ENCODE assay signal across 14 cellular contexts in genomic region chr10:77872151-77872946, GRCh38. TPM values are rescaled to one million over a fixed set of nuclear protein-coding genes. Genes with fewer than 3 reads are reported as not detected.
DNase-seq lines count a peak whose midpoint lies in the region; ATAC-seq and TF ChIP-seq lines count a peak whose summit lies in the region.
"Had no signal": no experiment of that assay in that cellular context is flagged by ENCODE, and none has a peak within 500 bp of the region (broad histone marks: within the 10 kb centered on the region; RNA-seq: fewer than 3 reads in every experiment).

No MANE protein-coding gene starts in this region.

- H3K4me3 Mint-ChIP-seq in chondrocyte (ENCODE audit: unreplicated experiment): no peak overlapping the region
- no peak overlapping the region for H3K4me3 Mint-ChIP-seq in stimulated activated naive B cell treated with anti-CD40 and anti-IgM and Interleukin-4, amounts not matched to agents 10 μg/mL and 1 μg/mL and 100 μg/mL, for 72 hours
- H3K4me3 Mint-ChIP-seq in stimulated activated naive CD8-positive, alpha-beta T cell treated with anti-CD3 and anti-CD28 coated beads, Interleukin-15, amount 100 ng/mL, for 72 hours: no peak overlapping the region
- H3K4me3 Mint-ChIP-seq: activated CD8-positive, alpha-beta memory T cell treated with anti-CD3 and anti-CD28 coated beads, Interleukin-2, amount 10 ng/mL, durations not matched to agents 7 days and 5 days; HFFc6 had no signal

- no peaks in the 10 kb centered on the region for H3K9me3 ChIP-seq in MG63
- H3K9me3 ChIP-seq: tibial artery had no signal

- H3K9me3 Mint-ChIP-seq in chondrocyte (ENCODE audit: low read depth): no peaks in the 10 kb centered on the region
- peaks cover 0 to 4% of the 10 kb centered on the region in 2 donors for H3K9me3 Mint-ChIP-seq in stimulated activated naive B cell treated with anti-CD40 and anti-IgM and Interleukin-4, amounts not matched to agents 10 μg/mL and 1 μg/mL and 100 μg/mL, for 72 hours
- no peaks in the 10 kb centered on the region for H3K9me3 Mint-ChIP-seq in stimulated activated naive CD8-positive, alpha-beta T cell treated with anti-CD3 and anti-CD28 coated beads, Interleukin-15, amount 100 ng/mL, for 72 hours
- H3K9me3 Mint-ChIP-seq: HFFc6 had no signal

- TF ChIP-seq CTCF in chondrocyte (IDR thresholded peaks at IDR 0.05): no peak

- H3K4me3 ChIP-seq in MG63: no peak overlapping the region
- H3K4me3 ChIP-seq: tibial artery had no signal

- H3K27me3 ChIP-seq in MG63: no peaks in the 10 kb centered on the region
- H3K27me3 ChIP-seq: tibial artery had no signal

- ATAC-seq in stimulated activated naive B cell treated with anti-CD40 and anti-IgM and Interleukin-4, amounts not matched to agents 10 μg/mL and 1 μg/mL and 100 μg/mL, for 72 hours (replicated peaks): no peak
- ATAC-seq in stimulated activated naive CD8-positive, alpha-beta T cell treated with anti-CD3 and anti-CD28 coated beads, Interleukin-15, amount 100 ng/mL, for 72 hours: no peak
- ATAC-seq in HG03457 (IDR thresholded peaks at IDR 0.05; ENCODE audit: unreplicated experiment): no peak
- no peak for ATAC-seq in HG03378 (IDR thresholded peaks at IDR 0.05; ENCODE audit: unreplicated experiment)
- ATAC-seq: activated CD8-positive, alpha-beta memory T cell treated with anti-CD3 and anti-CD28 coated beads, Interleukin-2, amount 10 ng/mL, durations not matched to agents 7 days and 5 days; left colon had no signal

- DNase-seq in MG63 (peak; percentile 75), chondrocyte (ENCODE audit: low spot score) (no peak), medulla oblongata (ENCODE audit: extremely low spot score) (peak; percentile 95), GM19240 (ENCODE audit: insufficient read length, low spot score) (no peak)
- DNase-seq in stimulated activated naive B cell treated with anti-CD40 and anti-IgM and Interleukin-4, amounts not matched to agents 10 μg/mL and 1 μg/mL and 100 μg/mL, for 72 hours: no peak
- no peak for DNase-seq in stimulated activated naive CD8-positive, alpha-beta T cell treated with anti-CD3 and anti-CD28 coated beads, Interleukin-15, amount 100 ng/mL, for 72 hours
- DNase-seq: activated CD8-positive, alpha-beta memory T cell treated with anti-CD3 and anti-CD28 coated beads, Interleukin-2, amount 10 ng/mL, durations not matched to agents 7 days and 5 days; HFFc6; NCI-H2029; SW 1271; tibial artery had no signal

- no peaks in the 10 kb centered on the region for H3K27me3 Mint-ChIP-seq in chondrocyte (ENCODE audit: low read depth)
- no peaks in the 10 kb centered on the region for H3K27me3 Mint-ChIP-seq in stimulated activated naive B cell treated with anti-CD40 and anti-IgM and Interleukin-4, amounts not matched to agents 10 μg/mL and 1 μg/mL and 100 μg/mL, for 72 hours
- H3K27me3 Mint-ChIP-seq in stimulated activated naive CD8-positive, alpha-beta T cell treated with anti-CD3 and anti-CD28 coated beads, Interleukin-15, amount 100 ng/mL, for 72 hours: no peaks in the 10 kb centered on the region

- H3K4me1 Mint-ChIP-seq in chondrocyte (ENCODE audit: low read depth): peaks cover 45% of the 10 kb centered on the region
- H3K4me1 Mint-ChIP-seq in stimulated activated naive B cell treated with anti-CD40 and anti-IgM and Interleukin-4, amounts not matched to agents 10 μg/mL and 1 μg/mL and 100 μg/mL, for 72 hours: peaks cover 15 to 24% of the 10 kb centered on the region in 2 donors
- peaks cover 16% of the 10 kb centered on the region for H3K4me1 Mint-ChIP-seq in stimulated activated naive CD8-positive, alpha-beta T cell treated with anti-CD3 and anti-CD28 coated beads, Interleukin-15, amount 100 ng/mL, for 72 hours

- H3K36me3 Mint-ChIP-seq in chondrocyte (ENCODE audit: low read depth): peaks cover 2% of the 10 kb centered on the region
- H3K36me3 Mint-ChIP-seq in stimulated activated naive B cell treated with anti-CD40 and anti-IgM and Interleukin-4, amounts not matched to agents 10 μg/mL and 1 μg/mL and 100 μg/mL, for 72 hours: peaks cover 0 to 2% of the 10 kb centered on the region in 2 donors
- H3K36me3 Mint-ChIP-seq: activated CD8-positive, alpha-beta memory T cell treated with anti-CD3 and anti-CD28 coated beads, Interleukin-2, amount 10 ng/mL, durations not matched to agents 7 days and 5 days had no signal

- H3K36me3 ChIP-seq in MG63: peaks cover 7% of the 10 kb centered on the region

- H3K27ac Mint-ChIP-seq in chondrocyte (ENCODE audit: unreplicated experiment): peak overlapping the region; percentile 6
- peak overlapping the region; percentile 82 for H3K27ac Mint-ChIP-seq in stimulated activated naive B cell treated with anti-CD40 and anti-IgM and Interleukin-4, amounts not matched to agents 10 μg/mL and 1 μg/mL and 100 μg/mL, for 72 hours
- H3K27ac Mint-ChIP-seq in stimulated activated naive CD8-positive, alpha-beta T cell treated with anti-CD3 and anti-CD28 coated beads, Interleukin-15, amount 100 ng/mL, for 72 hours: peak overlapping the region in 1 of 2 donors; percentile 22
- H3K27ac Mint-ChIP-seq: activated CD8-positive, alpha-beta memory T cell treated with anti-CD3 and anti-CD28 coated beads, Interleukin-2, amount 10 ng/mL, durations not matched to agents 7 days and 5 days had no signal

RNA-seq across cellular contexts. Expression of gene DLG5, which starts 54.2 kb away (rescaled TPM):
- total RNA-seq in MG63 (2014; rRNA removed; shearing (Covaris generic); ENCODE audit: low replicate concordance): 22.6 and 33.8 TPM in 2 replicates
- 60.5 to 71.1 TPM (median 62.1 TPM) in 3 replicates for total RNA-seq in chondrocyte

Comparison
In these comparisons a context has a peak if more than half of its experiments do, and no peak if none do; other contexts are left out.
1. DNase-seq: peak in MG63 (single experiment) and medulla oblongata (single experiment); none in chondrocyte (single experiment), stimulated activated naive B cell treated with anti-CD40 and anti-IgM and Interleukin-4, amounts not matched to agents 10 μg/mL and 1 μg/mL and 100 μg/mL, for 72 hours (single experiment), stimulated activated naive CD8-positive, alpha-beta T cell treated with anti-CD3 and anti-CD28 coated beads, Interleukin-15, amount 100 ng/mL, for 72 hours (0 of 2) and GM19240 (single experiment).